ENCODE assay signal across 28 cellular contexts in genomic region chr5:109553826-109554225, GRCh38.
"Had no signal": no experiment of that assay in that cellular context is flagged by ENCODE, and none has a peak within 500 bp of the region (broad histone marks: within the 10 kb centered on the region; RNA-seq: fewer than 3 reads in every experiment).

No MANE protein-coding gene starts in this region.

- H3K9me3 ChIP-seq: prostate gland, thyroid gland, vagina had no signal

- H3K27me3 ChIP-seq: dorsolateral prefrontal cortex, left lung, right atrium auricular region, stomach, thyroid gland, vagina had no signal

- DNase-seq: dorsolateral prefrontal cortex; effector CD4-positive, alpha-beta T cell; endodermal cell; hypothalamus; immature natural killer cell; islet precursor cell; left cardiac atrium; left lung; mesendoderm; midbrain; naive thymus-derived CD8-positive, alpha-beta T cell; nephron progenitor cell; nucleus accumbens; stimulated activated CD4-positive, alpha-beta T cell treated with anti-CD3 and anti-CD28 coated beads, Interleukin-12 subunit alpha, Interleukin-12 subunit beta, amount 100 ng/mL, for 4 hours; stimulated activated CD4-positive, alpha-beta T cell treated with anti-CD3 and anti-CD28 coated beads, Interleukin-1b, Interleukin-23, amount 100 ng/mL, for 48 hours; stimulated activated CD4-positive, alpha-beta T cell treated with anti-CD3 and anti-CD28 coated beads, Interleukin-4, amount 100 ng/mL, for 1 hour; stimulated activated CD8-positive, alpha-beta memory T cell treated with anti-CD3 and anti-CD28 coated beads, Interleukin-4, amount 100 ng/mL, for 48 hours; stimulated activated naive CD4-positive, alpha-beta T cell treated with Interleukin-2 at 50 U/mL for 16 hours; stomach; thyroid gland; trophoblast cell had no signal

- H3K36me3 ChIP-seq: left lung, prostate gland, right atrium auricular region, stomach, thyroid gland, vagina had no signal

- H3K27ac ChIP-seq: dorsolateral prefrontal cortex, left lung, prostate gland, right atrium auricular region, stomach, thyroid gland, vagina had no signal

- ATAC-seq: left cardiac atrium; left lung; naive thymus-derived CD8-positive, alpha-beta T cell; sciatic nerve had no signal

- H3K4me1 ChIP-seq: left lung, prostate gland, right atrium auricular region, stomach, thyroid gland, vagina had no signal

- H3K4me3 ChIP-seq: dorsolateral prefrontal cortex, left lung, prostate gland, right atrium auricular region, smooth muscle cell, stomach, thyroid gland, vagina had no signal

- FAIRE-seq: colon, frontal cortex had no signal
